ENCODE assay signal across 8 cellular contexts in the genomic region with DNA sequence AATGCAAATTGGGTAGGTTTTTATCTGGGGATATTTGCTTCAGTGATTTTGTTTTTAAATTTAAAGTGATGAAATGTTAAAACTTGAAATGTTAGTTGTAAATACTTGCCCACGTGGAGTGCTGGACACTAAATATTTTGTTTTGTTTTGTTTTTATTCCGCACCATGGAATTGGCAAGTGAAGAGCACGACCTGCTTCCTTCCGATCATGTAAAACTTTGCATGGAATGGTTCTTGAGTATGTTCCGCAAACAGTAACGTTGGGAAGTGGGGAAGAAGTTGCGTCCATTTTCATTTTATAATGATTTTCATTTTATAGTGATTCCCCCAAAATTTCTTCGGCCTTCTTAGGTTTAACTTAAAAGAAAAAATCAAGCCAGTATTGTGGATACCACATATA. TPM values are rescaled to one million over a fixed set of nuclear protein-coding genes. Genes with fewer than 3 reads are reported as not detected.
DNase-seq lines count a peak whose midpoint lies in the region; ATAC-seq, FAIRE-seq and TF ChIP-seq lines count a peak whose summit lies in the region.

No MANE protein-coding gene starts in this region.

- TF ChIP-seq RAD21 in GM12878 (IDR thresholded peaks at IDR 0.05; ENCODE audit: insufficient read depth, low read depth, low read length) = no peak

- RAD21 ChIA-PET in GM12878 (lab: Charles Lee; ENCODE audit: unreplicated experiment) = no interaction called here

- in situ Hi-C loops in GM12878 (cut with MboI) = no loop called here

- H3K4me3 ChIP-seq in AG04449 (ENCODE audit: low read depth, low read length) = peak overlapping the region; percentile 97
- H3K4me3 ChIP-seq in HL-60 (replicated peaks; ENCODE audit: insufficient read depth, low read length) = peak overlapping the region; percentile 82
- H3K4me3 ChIP-seq in GM12878 = peak overlapping the region; percentile 90
- peak overlapping the region; percentile 84 for H3K4me3 ChIP-seq in mesodermal cell (ENCODE audit: extremely low read depth, insufficient read depth, low read length, poor library complexity, severe bottlenecking)

- ATAC-seq in GM12878 = no peak
- no peak for ATAC-seq in HG03139 (IDR thresholded peaks at IDR 0.05; ENCODE audit: unreplicated experiment)

- intact Hi-C loops in GM12878 (cut with micrococcal nuclease; ENCODE audit: unreplicated experiment) = loop anchor here (5.0 to 10.0 kb wide), 3 partner anchors 364 to 677 kb away; partner anchors contain the start of gene HMGN3

- H3K4me2 ChIP-seq in GM12878 (ENCODE audit: control insufficient read depth, insufficient read depth) = peak overlapping the region; percentile 89

- BruUV-seq in GM12878 (replicated peaks; lab: Mats Ljungman, UMichigan) = no TSS peak

- H3K27ac ChIP-seq in HL-60 (replicated peaks) = peak overlapping the region; percentile 86
- H3K27ac ChIP-seq in GM12878 (ENCODE audit: control insufficient read depth, insufficient read depth) = peak overlapping the region; percentile 90
- H3K27ac ChIP-seq in mesodermal cell (ENCODE audit: low read depth, low read length, severe bottlenecking) = no peak overlapping the region

- H3K27me3 ChIP-seq in HL-60 (ENCODE audit: insufficient read depth, poor library complexity, severe bottlenecking) (no peaks in the 10 kb centered on the region), GM12878 (replicated peaks in 1 of 2; ENCODE audit: control insufficient read depth in 2 of 2, insufficient read depth in 2 of 2, low read length in 1 of 2) (no peaks in the 10 kb centered on the region)

- TF ChIP-seq POLR2A in GM12878 (IDR thresholded peaks at IDR 0.05; ENCODE audit: low read depth, low read length) (no peak), erythroblast (IDR thresholded peaks at IDR 0.05; ENCODE audit: low read length) (no peak)

- H3K79me2 ChIP-seq in GM12878 (ENCODE audit: control insufficient read depth, insufficient read depth, low read length) = peaks cover 5% of the 10 kb centered on the region

- no peaks in the 10 kb centered on the region for H3K9me3 ChIP-seq in GM12878 (replicated peaks; ENCODE audit: control insufficient read depth, insufficient read depth, low read length)
- H3K9me3 ChIP-seq in mesodermal cell (ENCODE audit: control insufficient read depth, low read length) = no peaks in the 10 kb centered on the region

- WGBS in GM12878 (ENCODE audit: insufficient coverage, insufficient replicate concordance, low lambda C conversion rate, missing lambda C conversion rate) = 61% methylated on average over 8 of the region's 8 CpGs
- WGBS in mesodermal cell (ENCODE audit: insufficient coverage in 2 of 2), 2 experiments = 0 to 71% methylated on average over 1 to 2 of the region's 8 CpGs

- DNase-seq in AG04449 (ENCODE audit: low read depth, low spot score) (no peak), HL-60 (ENCODE audit: low read depth in 1 of 2, low spot score in 1 of 2) (no peak), GM12878 (ENCODE audit: low read depth, low spot score) (no peak), erythroblast (lab: John Stamatoyannopoulos, UW) (no peak), GM19238 (ENCODE audit: insufficient read length, low spot score) (no peak), NCI-H526 treated with DMSO at 0.1 percent for 48 hours (lab: John Stamatoyannopoulos, UW) (no peak)

- H3K4me1 ChIP-seq in GM12878 (ENCODE audit: control insufficient read depth, insufficient read depth, low read length) (no peaks in the 10 kb centered on the region), mesodermal cell (ENCODE audit: control insufficient read depth, insufficient read depth, low read length, poor library complexity, severe bottlenecking) (no peaks in the 10 kb centered on the region)

- SMC1A ChIA-PET in GM12878 (lab: Charles Lee; ENCODE audit: uncharacterized antibody, unreplicated experiment) = no interaction called here

- peak; percentile 69 for FAIRE-seq in GM12878 (lab: Jason Lieb, UNC)

- H3K36me3 ChIP-seq in GM12878 (ENCODE audit: control insufficient read depth in 2 of 2, insufficient read depth in 2 of 2, low read length in 1 of 2) (no peaks in the 10 kb centered on the region), mesodermal cell (ENCODE audit: control insufficient read depth, insufficient read depth, low read length) (no peaks in the 10 kb centered on the region)

- TF ChIP-seq CTCF in AG04449 (IDR thresholded peaks at IDR 0.05; ENCODE audit: insufficient read depth, low read length, missing control alignments) (no peak), HL-60 (IDR thresholded peaks at IDR 0.05; ENCODE audit: insufficient read depth, low read length) (no peak), GM12878 (IDR thresholded peaks at IDR 0.05 in 2 of 3, conservative IDR thresholded peaks at IDR 0.05 in 1 of 3; ENCODE audit: control insufficient read depth in 2 of 3, extremely low read depth in 1 of 3, insufficient read depth in 1 of 3, low read depth in 3 of 3, low read length in 3 of 3) (no peak)

- TF ChIP-seq EP300 in GM12878 (IDR thresholded peaks at IDR 0.05; ENCODE audit: borderline replicate concordance in 1 of 2, control insufficient read depth in 1 of 2, low read depth in 2 of 2, low read length in 2 of 2) = no peak

- H3K9ac ChIP-seq in GM12878 (ENCODE audit: control insufficient read depth, insufficient read depth, low read length) = peak overlapping the region; percentile 92

- CTCF ChIA-PET in AG04449 (lab: Yijun Ruan, JAX) = no interaction called here
- CTCF ChIA-PET in GM12878 (lab: Yijun Ruan, JAX) = no interaction called here

- POLR2A ChIA-PET in AG04449 (lab: Yijun Ruan, JAX) (no interaction called here), GM12878 (lab: Charles Lee) (no interaction called here)

- H2AFZ ChIP-seq in GM12878 (ENCODE audit: control insufficient read depth, low read depth, low read length) = peak overlapping the region; percentile 100

- H4K20me1 ChIP-seq in GM12878 (ENCODE audit: control insufficient read depth, insufficient read depth) = no peaks in the 10 kb centered on the region

TF ChIP-seq in GM12878, 131 proteins besides CTCF, POLR2A, EP300 and RAD21 (continues in another document):
- TF ChIP-seq MEF2A (IDR thresholded peaks at IDR 0.05; ENCODE audit: insufficient read depth, low read depth, low read length) (no peak), BHLHE40 (IDR thresholded peaks at IDR 0.05; ENCODE audit: borderline replicate concordance in 1 of 2, low read depth in 2 of 2, low read length in 1 of 2) (no peak), SREBF2 (IDR thresholded peaks at IDR 0.05; ENCODE audit: low read length) (no peak), YBX1 (IDR thresholded peaks at IDR 0.05) (no peak), FOXM1 (IDR thresholded peaks at IDR 0.05; ENCODE audit: low read depth, low read length) (no peak)
- TF ChIP-seq, protein P1, sequence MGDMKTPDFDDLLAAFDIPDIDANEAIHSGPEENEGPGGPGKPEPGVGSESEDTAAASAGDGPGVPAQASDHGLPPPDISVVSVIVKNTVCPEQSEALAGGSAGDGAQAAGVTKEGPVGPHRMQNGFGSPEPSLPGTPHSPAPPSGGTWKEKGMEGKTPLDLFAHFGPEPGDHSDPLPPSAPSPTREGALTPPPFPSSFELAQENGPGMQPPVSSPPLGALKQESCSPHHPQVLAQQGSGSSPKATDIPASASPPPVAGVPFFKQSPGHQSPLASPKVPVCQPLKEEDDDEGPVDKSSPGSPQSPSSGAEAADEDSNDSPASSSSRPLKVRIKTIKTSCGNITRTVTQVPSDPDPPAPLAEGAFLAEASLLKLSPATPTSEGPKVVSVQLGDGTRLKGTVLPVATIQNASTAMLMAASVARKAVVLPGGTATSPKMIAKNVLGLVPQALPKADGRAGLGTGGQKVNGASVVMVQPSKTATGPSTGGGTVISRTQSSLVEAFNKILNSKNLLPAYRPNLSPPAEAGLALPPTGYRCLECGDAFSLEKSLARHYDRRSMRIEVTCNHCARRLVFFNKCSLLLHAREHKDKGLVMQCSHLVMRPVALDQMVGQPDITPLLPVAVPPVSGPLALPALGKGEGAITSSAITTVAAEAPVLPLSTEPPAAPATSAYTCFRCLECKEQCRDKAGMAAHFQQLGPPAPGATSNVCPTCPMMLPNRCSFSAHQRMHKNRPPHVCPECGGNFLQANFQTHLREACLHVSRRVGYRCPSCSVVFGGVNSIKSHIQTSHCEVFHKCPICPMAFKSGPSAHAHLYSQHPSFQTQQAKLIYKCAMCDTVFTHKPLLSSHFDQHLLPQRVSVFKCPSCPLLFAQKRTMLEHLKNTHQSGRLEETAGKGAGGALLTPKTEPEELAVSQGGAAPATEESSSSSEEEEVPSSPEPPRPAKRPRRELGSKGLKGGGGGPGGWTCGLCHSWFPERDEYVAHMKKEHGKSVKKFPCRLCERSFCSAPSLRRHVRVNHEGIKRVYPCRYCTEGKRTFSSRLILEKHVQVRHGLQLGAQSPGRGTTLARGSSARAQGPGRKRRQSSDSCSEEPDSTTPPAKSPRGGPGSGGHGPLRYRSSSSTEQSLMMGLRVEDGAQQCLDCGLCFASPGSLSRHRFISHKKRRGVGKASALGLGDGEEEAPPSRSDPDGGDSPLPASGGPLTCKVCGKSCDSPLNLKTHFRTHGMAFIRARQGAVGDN (IDR thresholded peaks at IDR 0.05) = no peak

RNA-seq across cellular contexts. Expression of gene IRAK1BP1, which starts 0.8 kb away (rescaled TPM):
- 26.9 and 30.8 TPM in 2 replicates for total RNA-seq in GM12878 (2013; cell fraction: nucleolus; rRNA removed)
- total RNA-seq in GM12878 (2014; rRNA removed) (4.8 and 7.6 TPM in 2 replicates), GM12878 (2014; rRNA removed; fragmentation: Illumina TruSeq; extraction: Trizol) (6.4 and 6.7 TPM in 2 replicates), GM12878 (2021) (3.7 and 4.3 TPM in 2 replicates)
- polyA plus RNA-seq in GM12878 (2011; ENCODE audit: low read depth) = 0.71 TPM
- polyA plus RNA-seq in GM12878 (2011; rRNA removed) (4.5 and 7.5 TPM in 2 replicates), GM12878 (2014; fragmentation: Illumina TruSeq; extraction: Trizol) (4.0 and 4.5 TPM in 2 replicates), GM12878 (2014; fragmentation: Nextera tagmentation; extraction: Ambion mirVana) (1 to 10 TPM; 2.3 to 2.6 TPM), GM12878 (2014; rRNA removed) (2.7 and 3.4 TPM in 2 replicates), GM12878 (2016; fragmentation: Nextera tagmentation; extraction: Ambion mirVana) (1 to 10 TPM; 2.3 to 3.0 TPM)
- 1.9 and 2.6 TPM in 2 replicates for polyA plus RNA-seq in GM12878 (2011; cell fraction: cytosol; rRNA removed)
- polyA plus RNA-seq in GM12878 (2011; cell fraction: nucleus; rRNA removed) = 4.3 and 4.4 TPM in 2 replicates
- 1.8 and 2.0 TPM in 2 replicates for polyA plus RNA-seq in GM12878 (2012)
- 9.8 and 10.0 TPM in 2 replicates for polyA minus RNA-seq in GM12878 (2011; rRNA and poly(A)+ RNA removed)
- 2.1 and 2.3 TPM in 2 replicates for polyA minus RNA-seq in GM12878 (2011; cell fraction: cytosol; rRNA and poly(A)+ RNA removed)
- polyA minus RNA-seq in GM12878 (2011; cell fraction: nucleus; rRNA and poly(A)+ RNA removed) = 10.9 and 16.7 TPM in 2 replicates
- 3.6 TPM for polyA plus RNA-seq in mesodermal cell (2013, experiment 1 of 2)
- polyA plus RNA-seq in mesodermal cell (2013, experiment 2 of 2) = 4.4 TPM
